In genomic region chr3:153894857-153895256, GRCh38 we compare ENCODE assay signal across 29 cellular contexts.
"Had no signal": no experiment of that assay in that cellular context is flagged by ENCODE, and none has a peak within 500 bp of the region (broad histone marks: within the 10 kb centered on the region; RNA-seq: fewer than 3 reads in every experiment).

No MANE protein-coding gene starts in this region.

- H3K9me3 Mint-ChIP-seq: dendritic cell treated with granulocyte-macrophage colony-stimulating factor and Interleukin-4, amounts not matched to agents 40 ng/mL and 50 ng/mL, for 4 days; effector memory CD8-positive, alpha-beta T cell; endodermal cell had no signal

- H3K4me3 Mint-ChIP-seq: dendritic cell treated with granulocyte-macrophage colony-stimulating factor and Interleukin-4, amounts not matched to agents 40 ng/mL and 50 ng/mL, for 4 days; effector memory CD8-positive, alpha-beta T cell; endodermal cell had no signal

- H3K4me2 ChIP-seq: hepatocyte had no signal

- H3K27me3 ChIP-seq: colonic mucosa, dorsolateral prefrontal cortex, esophagus muscularis mucosa, esophagus squamous epithelium, foreskin keratinocyte, gastrocnemius medialis, gastroesophageal sphincter, heart left ventricle, heart right ventricle, hepatocyte had no signal

- H3K4me1 ChIP-seq: colonic mucosa, esophagus squamous epithelium, foreskin keratinocyte, gastrocnemius medialis, gastroesophageal sphincter, heart left ventricle, heart right ventricle had no signal

- H3K27me3 Mint-ChIP-seq: dendritic cell treated with granulocyte-macrophage colony-stimulating factor and Interleukin-4, amounts not matched to agents 40 ng/mL and 50 ng/mL, for 4 days; effector memory CD8-positive, alpha-beta T cell had no signal

- H3K27ac ChIP-seq: colonic mucosa, coronary artery, dorsolateral prefrontal cortex, epithelial cell of prostate, esophagus muscularis mucosa, esophagus squamous epithelium, foreskin keratinocyte, gastrocnemius medialis, gastroesophageal sphincter, heart left ventricle, heart right ventricle, hepatocyte had no signal

- DNase-seq: colonic mucosa; cortex of kidney; dermis blood vessel endothelial cell; dorsolateral prefrontal cortex; effector CD4-positive, alpha-beta T cell; effector CD8-positive, alpha-beta T cell; effector memory CD4-positive, alpha-beta T cell; effector memory CD8-positive, alpha-beta T cell; endodermal cell; erythroblast; esophagus squamous epithelium; foreskin fibroblast; foreskin keratinocyte; foreskin melanocyte; gastrocnemius medialis; glutamatergic neuron; head of caudate nucleus; heart left ventricle; heart right ventricle had no signal

- H3K4me3 ChIP-seq: colonic mucosa, coronary artery, dorsolateral prefrontal cortex, esophagus muscularis mucosa, esophagus squamous epithelium, gastrocnemius medialis, gastroesophageal sphincter, heart left ventricle, heart right ventricle, hepatocyte had no signal

- H3K79me2 ChIP-seq: hepatocyte had no signal

- H2AFZ ChIP-seq: hepatocyte had no signal

- FAIRE-seq: endometrium, endothelial cell of umbilical vein, frontal cortex had no signal

- ATAC-seq: effector memory CD8-positive, alpha-beta T cell; esophagus mucosa; foreskin keratinocyte; gastrocnemius medialis; gastroesophageal sphincter; heart left ventricle; heart right ventricle had no signal

- H3K9me3 ChIP-seq: colonic mucosa, esophagus muscularis mucosa, esophagus squamous epithelium, gastrocnemius medialis, gastroesophageal sphincter, heart left ventricle, heart right ventricle had no signal

- H3K36me3 ChIP-seq: colonic mucosa, esophagus muscularis mucosa, esophagus squamous epithelium, gastrocnemius medialis, gastroesophageal sphincter, heart left ventricle, heart right ventricle had no signal

- H3K27ac Mint-ChIP-seq: dendritic cell treated with granulocyte-macrophage colony-stimulating factor and Interleukin-4, amounts not matched to agents 40 ng/mL and 50 ng/mL, for 4 days; effector memory CD8-positive, alpha-beta T cell; endodermal cell had no signal
